In the genomic region with DNA sequence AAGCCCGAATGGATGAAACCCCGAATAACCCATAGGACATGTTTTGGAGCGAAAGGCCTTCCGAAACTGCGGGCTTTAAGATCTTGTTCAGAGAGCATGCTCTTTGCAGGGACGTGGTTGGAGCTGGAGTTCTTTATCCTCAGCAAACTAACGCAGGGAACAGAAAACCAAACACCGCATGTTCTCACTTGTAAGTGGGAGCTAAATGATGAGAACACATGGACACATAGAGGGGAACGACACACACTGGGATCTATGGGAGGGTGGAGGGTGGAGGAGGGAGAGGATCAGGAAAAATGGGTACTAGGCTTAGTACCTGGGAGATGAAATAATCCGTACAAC, we compare ENCODE assay signal across 8 cellular contexts.
DNase-seq lines count a peak whose midpoint lies in the region; ATAC-seq and TF ChIP-seq lines count a peak whose summit lies in the region.

No MANE protein-coding gene starts in this region.

- H2BK120ac ChIP-seq in neuronal stem cell (ENCODE audit: low read depth, low read length), result no peak overlapping the region

- no peak overlapping the region for H3K18ac ChIP-seq in neuronal stem cell (ENCODE audit: low read length)

- no peak for TF ChIP-seq POLR2A in esophagus squamous epithelium (IDR thresholded peaks at IDR 0.05)

- ATAC-seq in RWPE2 (ENCODE audit: low read depth) (peak; percentile 3), GM21526 (IDR thresholded peaks at IDR 0.05; ENCODE audit: low FRiP score, unreplicated experiment) (no peak)

- no peak for DNase-seq in activated naive CD4-positive, alpha-beta T cell treated with anti-CD3 and anti-CD28 coated beads, Interleukin-2, amount 50 U/mL, for 16 hours
- no peak for DNase-seq in RWPE2 (ENCODE audit: low spot score)
- no peak for DNase-seq in esophagus squamous epithelium (lab: John Stamatoyannopoulos, UW)
- no peak for DNase-seq in neuronal stem cell (ENCODE audit: low spot score)
- DNase-seq in iPS-NIHi11 (ENCODE audit: low spot score), result no peak
- no peak for DNase-seq in HUDEP-2 (lab: John Stamatoyannopoulos, UW; ENCODE audit: unreplicated experiment in 76 of 76)

- no peak overlapping the region for H3K23ac ChIP-seq in neuronal stem cell (ENCODE audit: low read depth, low read length, poor library complexity)

- TF ChIP-seq CTCF in RWPE2 (IDR thresholded peaks at IDR 0.05; ENCODE audit: poor library complexity, severe bottlenecking), result no peak
- TF ChIP-seq CTCF in esophagus squamous epithelium (IDR thresholded peaks at IDR 0.05), result no peak

- H3K27me3 ChIP-seq in RWPE2 (ENCODE audit: insufficient read depth, poor library complexity, severe bottlenecking) (no peaks in the 10 kb centered on the region), esophagus squamous epithelium (no peaks in the 10 kb centered on the region), neuronal stem cell (ENCODE audit: control insufficient read depth in 3 of 3, insufficient read depth in 3 of 3, low read depth in 1 of 3, low read length in 3 of 3) (no peaks in the 10 kb centered on the region)

- H2AK5ac ChIP-seq in neuronal stem cell (ENCODE audit: low read depth, low read length), result no peak overlapping the region

- no peaks in the 10 kb centered on the region for H3K9me3 Mint-ChIP-seq in activated naive CD4-positive, alpha-beta T cell treated with anti-CD3 and anti-CD28 coated beads, Interleukin-2, amount 50 U/mL, for 24 hours

- H2BK5ac ChIP-seq in neuronal stem cell (ENCODE audit: low read length), result no peak overlapping the region

- H2BK15ac ChIP-seq in neuronal stem cell (ENCODE audit: low read length), result no peak overlapping the region

- peak overlapping the region; percentile 97 for H2AFZ ChIP-seq in neuronal stem cell (ENCODE audit: low read length)

- H3K27ac ChIP-seq in RWPE2 (ENCODE audit: poor library complexity, severe bottlenecking), result peak overlapping the region; percentile 60
- peak overlapping the region; percentile 75 to 95 (median 94) for H3K27ac ChIP-seq in esophagus squamous epithelium
- H3K27ac ChIP-seq in neuronal stem cell (replicated peaks; ENCODE audit: low read length), result peak overlapping the region; percentile 87

- no peak overlapping the region for H4K91ac ChIP-seq in neuronal stem cell (ENCODE audit: low read depth, low read length, poor library complexity)

- H3K36me3 ChIP-seq in RWPE2 (ENCODE audit: low read depth) (no peaks in the 10 kb centered on the region), esophagus squamous epithelium (no peaks in the 10 kb centered on the region), neuronal stem cell (replicated peaks in 1 of 2; ENCODE audit: control insufficient read depth in 2 of 2, insufficient read depth in 2 of 2, low read length in 2 of 2) (no peaks in the 10 kb centered on the region)

- 3% methylated on average over 10 of the region's 10 CpGs for WGBS in esophagus squamous epithelium, 2 donors
- WGBS in neuronal stem cell (ENCODE audit: extremely low coverage in 2 of 2, insufficient read length in 2 of 2, insufficient replicate concordance in 1 of 2), 2 donors, result no CpG with 5 or more reads among the region's 10 CpGs

- H3K27me3 Mint-ChIP-seq in activated naive CD4-positive, alpha-beta T cell treated with anti-CD3 and anti-CD28 coated beads, Interleukin-2, amount 50 U/mL, for 24 hours, result peaks cover 2% of the 10 kb centered on the region

- H3K36me3 Mint-ChIP-seq in activated naive CD4-positive, alpha-beta T cell treated with anti-CD3 and anti-CD28 coated beads, Interleukin-2, amount 50 U/mL, for 24 hours, result peaks cover 2% of the 10 kb centered on the region

- H3K4me3 ChIP-seq in RWPE2 (ENCODE audit: severe bottlenecking), result peak overlapping the region; percentile 51
- H3K4me3 ChIP-seq in esophagus squamous epithelium, result peak overlapping the region; percentile 61 to 89 (median 75)
- H3K4me3 ChIP-seq in neuronal stem cell (ENCODE audit: low read length in 2 of 2), result peak overlapping the region; percentile 69 to 77

- intact Hi-C loops in esophagus squamous epithelium (cut with DNase I), result no loop called here

- H2BK12ac ChIP-seq in neuronal stem cell (ENCODE audit: low read length), result no peak overlapping the region

- H3K4ac ChIP-seq in neuronal stem cell (ENCODE audit: low read length), result no peak overlapping the region

- H3K4me1 ChIP-seq in RWPE2 (ENCODE audit: insufficient read depth, poor library complexity, severe bottlenecking) (peaks cover 9% of the 10 kb centered on the region), esophagus squamous epithelium (peaks cover 0 to 23% (median 0%) of the 10 kb centered on the region in 3 donors), neuronal stem cell (ENCODE audit: control insufficient read depth in 2 of 2, insufficient read depth in 1 of 2, low read depth in 1 of 2, low read length in 2 of 2) (peaks cover 0 to 14% of the 10 kb centered on the region in 2 donors)

- H3K4me1 Mint-ChIP-seq in activated naive CD4-positive, alpha-beta T cell treated with anti-CD3 and anti-CD28 coated beads, Interleukin-2, amount 50 U/mL, for 24 hours, result peaks cover 54% of the 10 kb centered on the region

- H3K9me3 ChIP-seq in RWPE2 (ENCODE audit: severe bottlenecking) (no peaks in the 10 kb centered on the region), esophagus squamous epithelium (no peaks in the 10 kb centered on the region), neuronal stem cell (replicated peaks in 1 of 2; ENCODE audit: control insufficient read depth in 2 of 2, insufficient read depth in 1 of 2, low read depth in 1 of 2, low read length in 2 of 2) (no peaks in the 10 kb centered on the region)

- peak overlapping the region; percentile 90 for H3K4me3 Mint-ChIP-seq in activated naive CD4-positive, alpha-beta T cell treated with anti-CD3 and anti-CD28 coated beads, Interleukin-2, amount 50 U/mL, for 24 hours

- no peak overlapping the region for H4K8ac ChIP-seq in neuronal stem cell (ENCODE audit: low read depth, low read length)

- H3K9ac ChIP-seq in neuronal stem cell (ENCODE audit: low read depth, low read length, poor library complexity), result no peak overlapping the region

- H3K4me2 ChIP-seq in neuronal stem cell (ENCODE audit: insufficient read depth, low read length, poor library complexity, severe bottlenecking), result peak overlapping the region; percentile 75

- H3K14ac ChIP-seq in neuronal stem cell (ENCODE audit: low read length), result no peak overlapping the region

- H3K79me1 ChIP-seq in neuronal stem cell (ENCODE audit: low read depth, low read length), result no peaks in the 10 kb centered on the region

- H3K27ac Mint-ChIP-seq in activated naive CD4-positive, alpha-beta T cell treated with anti-CD3 and anti-CD28 coated beads, Interleukin-2, amount 50 U/mL, for 24 hours, result peak overlapping the region; percentile 100
